8 cellular contexts compared by ENCODE assay signal in the genomic region with DNA sequence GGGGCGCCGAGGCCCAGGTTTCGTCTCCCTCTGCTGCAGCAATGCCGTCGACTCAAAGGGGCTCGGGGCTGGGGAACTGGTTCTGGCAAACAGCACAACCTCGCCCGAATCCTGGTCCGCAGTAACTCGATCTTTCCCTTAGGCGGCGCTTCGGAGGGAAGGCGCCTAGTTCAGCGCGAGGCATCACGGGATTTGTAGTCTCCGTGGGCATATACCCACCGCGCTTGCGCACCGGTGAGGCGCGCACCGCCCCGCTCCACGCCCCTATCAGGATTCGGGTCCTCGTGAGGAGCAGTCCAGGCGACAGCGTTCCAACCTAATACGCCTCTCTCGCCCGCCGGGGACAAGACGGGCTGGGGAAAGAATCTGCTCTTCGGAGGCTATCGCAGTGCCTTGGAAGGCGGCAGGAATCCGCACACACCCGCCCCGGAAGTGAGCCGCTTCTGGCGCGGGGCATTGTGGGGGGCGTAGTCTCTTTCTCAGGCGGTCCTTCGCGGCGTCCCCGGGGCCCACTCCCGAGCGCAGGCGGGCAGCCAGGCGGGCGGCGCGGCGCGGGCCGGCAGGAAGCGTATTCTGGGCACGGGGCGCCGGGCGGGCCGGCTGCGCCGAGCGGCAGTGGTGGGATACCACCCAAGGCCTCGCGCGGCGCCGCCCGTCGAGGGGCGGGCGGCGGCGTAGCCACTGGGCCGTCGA.
DNase-seq lines count a peak whose midpoint lies in the region; ATAC-seq lines count a peak whose summit lies in the region.

A gene (plus strand): TSS at position 505 of the 693 bp plus-strand sequence. CDS start 235 bp downstream, outside the sequence.

- DNase-seq in AG20443 (ENCODE audit: low spot score) (peak; percentile 94), NCI-H345 (lab: John Stamatoyannopoulos, UW) (peak; percentile 93), caudate nucleus (lab: John Stamatoyannopoulos, UW) (peak; percentile 68 to 99 (median 91)), iris pigment epithelial cell (ENCODE audit: low read depth) (peak; percentile 92)
- peak; percentile 82 to 89 (median 87) for DNase-seq in activated CD4-positive, CD25-positive, alpha-beta regulatory T cell (lab: John Stamatoyannopoulos, UW)
- peak; percentile 91 to 92 for DNase-seq in stimulated activated CD4-positive, alpha-beta T cell treated with anti-CD3 and anti-CD28 coated beads, Interleukin-12 subunit alpha, Interleukin-12 subunit beta, amount 100 ng/mL, for 24 hours (ENCODE audit: low read depth in 2 of 2)

- peak within 1 kb of the TSS; percentile 100 for H3K27ac ChIP-seq in caudate nucleus (ENCODE audit: low read depth, low read length)

- ATAC-seq in GM19025 (IDR thresholded peaks at IDR 0.05; ENCODE audit: low read depth, unreplicated experiment) (peak; percentile 37), HG03280 (IDR thresholded peaks at IDR 0.05; ENCODE audit: unreplicated experiment) (peak; percentile 48)

Comparison
In these comparisons a context has a peak if more than half of its experiments do, and no peak if none do; other contexts are left out.
1. Peak in every context shown above with its lines: DNase-seq, ATAC-seq and H3K27ac ChIP-seq.